1 cellular context compared by ENCODE assay signal in the genomic region with DNA sequence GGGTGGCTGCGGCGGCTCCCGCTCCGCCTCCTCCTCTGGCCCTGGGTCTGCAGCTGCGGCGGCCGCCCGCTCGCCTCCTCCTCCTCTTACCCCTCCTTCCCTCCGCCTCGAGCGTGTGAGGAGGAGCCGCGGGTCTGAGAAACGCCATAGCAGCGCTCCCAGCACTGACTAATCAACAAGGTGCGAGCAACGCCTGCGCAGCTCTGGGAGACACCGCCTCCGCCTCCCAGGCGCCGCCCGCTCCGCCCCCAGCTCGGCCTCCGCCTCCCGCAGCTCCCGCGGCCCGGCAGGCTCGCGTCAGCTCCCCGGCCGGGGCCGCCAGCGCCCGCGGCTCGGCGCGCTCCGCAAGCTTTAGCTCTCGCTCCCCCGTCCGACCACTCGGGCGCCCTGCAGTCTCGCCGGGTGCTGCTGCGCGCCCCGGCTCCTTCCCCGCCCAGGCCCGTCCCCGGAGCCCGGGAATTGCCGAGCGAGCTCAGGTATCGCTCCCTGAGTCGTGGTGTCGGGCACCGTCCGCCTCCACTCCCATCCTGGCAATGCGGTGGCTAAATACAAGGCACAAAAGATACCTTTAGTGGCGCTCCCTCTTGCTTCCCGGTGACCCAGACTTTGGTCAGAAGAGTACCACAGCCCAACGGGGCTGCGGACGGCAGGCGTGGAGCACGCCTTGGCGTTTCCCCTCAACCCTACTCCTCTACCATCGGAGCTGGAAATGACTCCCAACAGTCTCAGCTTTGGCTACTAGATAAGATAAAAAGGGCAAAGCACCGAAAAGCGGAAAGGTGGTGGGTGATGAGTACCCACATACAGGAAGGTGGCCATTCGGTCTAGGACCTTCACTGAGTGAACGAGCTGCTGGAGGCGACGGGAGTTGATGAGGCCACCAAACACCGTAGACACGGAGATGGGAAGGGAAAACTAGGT.
TF ChIP-seq lines count a peak whose summit lies in the region.

A gene (minus strand): TSS at position 170 of the 921 bp plus-strand sequence. CDS start 454 bp downstream, outside the sequence.

TF ChIP-seq in WTC11, 78 proteins besides CTCF, POLR2A, EP300 and RAD21 (continued from another document):
- TF ChIP-seq MXD4 (CRISPR knock-in tag; IDR thresholded peaks at IDR 0.05; ENCODE audit: borderline replicate concordance) (no peak), FOXJ3 (CRISPR knock-in tag; IDR thresholded peaks at IDR 0.05; ENCODE audit: borderline replicate concordance) (no peak), FOXK1 (CRISPR knock-in tag; IDR thresholded peaks at IDR 0.05) (peak; percentile 79; the same call in 1 of the 2 replicates), NFE2L1 (CRISPR knock-in tag; IDR thresholded peaks at IDR 0.05) (0 out of 2 replicates have a peak, but pooled peaks have one; percentile 26), TEAD1 (CRISPR knock-in tag; IDR thresholded peaks at IDR 0.05) (peak; percentile 40; the same call in 1 of the 2 replicates), CBFB (CRISPR knock-in tag; IDR thresholded peaks at IDR 0.05; ENCODE audit: low read depth) (no peak), SMAD3 (CRISPR knock-in tag; IDR thresholded peaks at IDR 0.05; ENCODE audit: borderline replicate concordance) (no peak), JAZF1 (CRISPR knock-in tag; IDR thresholded peaks at IDR 0.05) (no peak), ZNF263 (CRISPR knock-in tag; IDR thresholded peaks at IDR 0.05; ENCODE audit: low read depth) (no peak)
- TF ChIP-seq, protein P1, sequence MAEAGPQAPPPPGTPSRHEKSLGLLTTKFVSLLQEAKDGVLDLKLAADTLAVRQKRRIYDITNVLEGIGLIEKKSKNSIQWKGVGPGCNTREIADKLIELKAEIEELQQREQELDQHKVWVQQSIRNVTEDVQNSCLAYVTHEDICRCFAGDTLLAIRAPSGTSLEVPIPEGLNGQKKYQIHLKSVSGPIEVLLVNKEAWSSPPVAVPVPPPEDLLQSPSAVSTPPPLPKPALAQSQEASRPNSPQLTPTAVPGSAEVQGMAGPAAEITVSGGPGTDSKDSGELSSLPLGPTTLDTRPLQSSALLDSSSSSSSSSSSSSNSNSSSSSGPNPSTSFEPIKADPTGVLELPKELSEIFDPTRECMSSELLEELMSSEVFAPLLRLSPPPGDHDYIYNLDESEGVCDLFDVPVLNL (CRISPR knock-in tag; IDR thresholded peaks at IDR 0.05; ENCODE audit: borderline replicate concordance, low read depth) = no peak
- TF ChIP-seq, protein P2, sequence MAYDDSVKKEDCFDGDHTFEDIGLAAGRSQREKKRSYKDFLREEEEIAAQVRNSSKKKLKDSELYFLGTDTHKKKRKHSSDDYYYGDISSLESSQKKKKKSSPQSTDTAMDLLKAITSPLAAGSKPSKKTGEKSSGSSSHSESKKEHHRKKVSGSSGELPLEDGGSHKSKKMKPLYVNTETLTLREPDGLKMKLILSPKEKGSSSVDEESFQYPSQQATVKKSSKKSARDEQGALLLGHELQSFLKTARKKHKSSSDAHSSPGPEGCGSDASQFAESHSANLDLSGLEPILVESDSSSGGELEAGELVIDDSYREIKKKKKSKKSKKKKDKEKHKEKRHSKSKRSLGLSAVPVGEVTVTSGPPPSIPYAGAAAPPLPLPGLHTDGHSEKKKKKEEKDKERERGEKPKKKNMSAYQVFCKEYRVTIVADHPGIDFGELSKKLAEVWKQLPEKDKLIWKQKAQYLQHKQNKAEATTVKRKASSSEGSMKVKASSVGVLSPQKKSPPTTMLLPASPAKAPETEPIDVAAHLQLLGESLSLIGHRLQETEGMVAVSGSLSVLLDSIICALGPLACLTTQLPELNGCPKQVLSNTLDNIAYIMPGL (CRISPR knock-in tag; IDR thresholded peaks at IDR 0.05) = peak; percentile 68; the same call in 1 of the 2 replicates
- TF ChIP-seq, protein P3, sequence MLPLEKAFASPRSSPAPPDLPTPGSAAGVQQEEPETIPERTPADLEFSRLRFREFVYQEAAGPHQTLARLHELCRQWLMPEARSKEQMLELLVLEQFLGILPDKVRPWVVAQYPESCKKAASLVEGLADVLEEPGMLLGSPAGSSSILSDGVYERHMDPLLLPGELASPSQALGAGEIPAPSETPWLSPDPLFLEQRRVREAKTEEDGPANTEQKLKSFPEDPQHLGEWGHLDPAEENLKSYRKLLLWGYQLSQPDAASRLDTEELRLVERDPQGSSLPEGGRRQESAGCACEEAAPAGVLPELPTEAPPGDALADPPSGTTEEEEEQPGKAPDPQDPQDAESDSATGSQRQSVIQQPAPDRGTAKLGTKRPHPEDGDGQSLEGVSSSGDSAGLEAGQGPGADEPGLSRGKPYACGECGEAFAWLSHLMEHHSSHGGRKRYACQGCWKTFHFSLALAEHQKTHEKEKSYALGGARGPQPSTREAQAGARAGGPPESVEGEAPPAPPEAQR (CRISPR knock-in tag; IDR thresholded peaks at IDR 0.05) = no peak
